Comparison of ENCODE assay signal across 7 cellular contexts in the genomic region with DNA sequence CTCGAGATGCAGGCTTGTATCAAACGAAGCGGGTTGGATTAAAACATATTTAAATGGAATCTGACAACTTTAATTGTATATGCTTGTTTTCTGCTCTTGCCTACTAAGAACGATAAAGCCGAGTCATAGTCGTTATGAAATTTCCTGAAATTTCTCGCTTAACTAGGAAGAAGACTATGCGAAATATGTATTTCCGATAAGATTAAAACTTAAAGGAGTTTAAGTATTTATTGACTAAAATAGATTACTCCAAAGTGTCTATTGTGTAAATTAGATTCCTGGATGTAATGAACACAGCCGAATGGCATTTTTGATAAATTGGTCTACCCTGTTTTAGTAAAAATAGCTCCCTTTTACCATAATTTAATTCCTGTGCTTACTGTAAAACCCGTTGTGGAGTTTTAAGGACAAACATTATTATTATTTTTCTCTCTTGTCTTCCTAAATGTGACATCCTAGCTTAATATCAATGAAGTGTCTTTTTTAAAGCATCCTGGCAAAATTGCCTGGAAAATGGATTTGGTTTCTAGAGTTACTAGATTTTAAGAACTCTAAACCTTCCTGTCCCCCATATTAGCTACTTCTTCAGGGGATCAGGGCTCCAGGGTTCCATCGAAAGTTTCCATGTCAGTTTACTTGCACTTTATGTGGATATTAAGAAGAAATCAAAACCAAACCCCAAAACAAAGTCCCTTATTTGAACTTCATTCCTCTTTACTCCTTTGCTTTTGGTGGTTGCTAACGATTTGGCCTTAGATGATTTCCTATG. TPM values are rescaled to one million over a fixed set of nuclear protein-coding genes. Genes with fewer than 3 reads are reported as not detected.
DNase-seq lines count a peak whose midpoint lies in the region; ATAC-seq and TF ChIP-seq lines count a peak whose summit lies in the region.

No MANE protein-coding gene starts in this region.

- no peaks in the 10 kb centered on the region for H3K9me3 Mint-ChIP-seq in H9

- no peak overlapping the region for H3K18ac ChIP-seq in H9 (ENCODE audit: insufficient read length, low read depth, low read length)

- H2BK12ac ChIP-seq in H9 (ENCODE audit: insufficient read length, low read depth, low read length), result no peak overlapping the region

- H3K9me3 ChIP-seq in H9 (ENCODE audit: control insufficient read depth, low read depth, low read length) (no peaks in the 10 kb centered on the region), right cardiac atrium (ENCODE audit: control insufficient read depth, low read length) (no peaks in the 10 kb centered on the region), smooth muscle cell (replicated peaks; ENCODE audit: low read depth) (no peaks in the 10 kb centered on the region)

- H3K27ac ChIP-seq in H9 (ENCODE audit: insufficient read length, low read depth, low read length) (no peak overlapping the region), right cardiac atrium (ENCODE audit: low read length) (no peak overlapping the region), smooth muscle cell (ENCODE audit: low read depth) (peak overlapping the region; percentile 85)

- TF ChIP-seq CTCF in H9 (conservative IDR thresholded peaks at IDR 0.05), result no peak
- TF ChIP-seq CTCF in WI38 (IDR thresholded peaks at IDR 0.05; ENCODE audit: low read depth, low read length), result no peak
- no peak for TF ChIP-seq CTCF in smooth muscle cell (IDR thresholded peaks at IDR 0.05; ENCODE audit: borderline replicate concordance, insufficient read depth, poor library complexity, severe bottlenecking)

- intact Hi-C loops in right cardiac atrium (cut with DNase I), result loop anchor here in 3 of 4 donors (5.0 to 10.0 kb wide), 7 partner anchors 73 to 417 kb away; no protein-coding TSS in a partner anchor

- peak overlapping the region; percentile 79 for H3K4me2 ChIP-seq in H9 (ENCODE audit: insufficient read depth, insufficient read length, low read length)
- peak overlapping the region; percentile 84 for H3K4me2 ChIP-seq in smooth muscle cell

- no peak overlapping the region for H2AK5ac ChIP-seq in H9 (ENCODE audit: insufficient read length, low read length)

- H3K79me1 ChIP-seq in H9 (ENCODE audit: insufficient read depth, low read depth, low read length, poor library complexity, severe bottlenecking), result peaks cover 3% of the 10 kb centered on the region

- no peak overlapping the region for H3K56ac ChIP-seq in H9 (ENCODE audit: insufficient read length, low read depth, low read length)

- H4K91ac ChIP-seq in H9 (ENCODE audit: insufficient read length, low read depth, low read length), result no peak overlapping the region

- no peak overlapping the region; a peak in 1 of 7 replicates for H3K27ac Mint-ChIP-seq in H9

- no peak overlapping the region for H3K9ac ChIP-seq in H9 (ENCODE audit: extremely low read depth, insufficient read length, low read length)
- peak overlapping the region; percentile 86 for H3K9ac ChIP-seq in smooth muscle cell (ENCODE audit: low read depth)

- H3K4me3 ChIP-seq in WI38 (ENCODE audit: low read depth, low read length) (peak overlapping the region; percentile 74), right cardiac atrium (ENCODE audit: low read length) (peak overlapping the region; percentile 100), smooth muscle cell (peak overlapping the region; percentile 87)

- H2BK20ac ChIP-seq in H9 (ENCODE audit: low read depth, low read length, poor library complexity, severe bottlenecking), result no peak overlapping the region

- peak overlapping the region; percentile 75 to 90 for H3K4me3 Mint-ChIP-seq in H9

- no peaks in the 10 kb centered on the region for H3K27me3 ChIP-seq in H9 (ENCODE audit: insufficient read depth, low read length)
- H3K27me3 ChIP-seq in right cardiac atrium (ENCODE audit: control insufficient read depth, insufficient read depth), result no peaks in the 10 kb centered on the region
- H3K27me3 ChIP-seq in smooth muscle cell (ENCODE audit: low read depth), result no peaks in the 10 kb centered on the region

- H2AFZ ChIP-seq in H9 (ENCODE audit: low read length) (no peak overlapping the region), smooth muscle cell (ENCODE audit: low read depth) (no peak overlapping the region)

- no peak overlapping the region for H2BK15ac ChIP-seq in H9 (ENCODE audit: low read depth, low read length)

- no peak overlapping the region for H4K5ac ChIP-seq in H9 (ENCODE audit: insufficient read length, low read depth, low read length)

- no CpG with 5 or more reads among the region's 13 CpGs for WGBS in H9 (ENCODE audit: extremely low coverage, insufficient read length, low lambda C conversion rate)
- WGBS in right cardiac atrium, result 25% methylated on average over 13 of the region's 13 CpGs
- 17% methylated on average over 13 of the region's 13 CpGs for WGBS in smooth muscle cell (ENCODE audit: low lambda C conversion rate)

- no peak overlapping the region for H3K23ac ChIP-seq in H9 (ENCODE audit: insufficient read length, low read depth, low read length)

- no peak overlapping the region for H4K8ac ChIP-seq in H9 (replicated peaks; ENCODE audit: insufficient read length, low read depth, low read length)

- H3T11ph ChIP-seq in H9 (ENCODE audit: low read length), result no peak overlapping the region

- H3K27me3 Mint-ChIP-seq in H9 (ENCODE audit: low read depth), result peaks cover 14% of the 10 kb centered on the region

- H3K4ac ChIP-seq in H9 (ENCODE audit: low read depth, low read length), result no peak overlapping the region

- H3K36me3 Mint-ChIP-seq in H9 (ENCODE audit: insufficient read depth in 1 of 3, low read depth in 3 of 3), result no peaks in the 10 kb centered on the region; a peak in 3 of 7 replicates

- ATAC-seq in right cardiac atrium, result no peak

- no peak overlapping the region for H3K14ac ChIP-seq in H9 (ENCODE audit: insufficient read depth, low read length)

- H2BK5ac ChIP-seq in H9 (ENCODE audit: insufficient read length, low read length), result no peak overlapping the region

- H3K79me2 ChIP-seq in H9 (ENCODE audit: insufficient read depth, low read length) (peaks cover 30% of the 10 kb centered on the region; the same call in 1 of the 2 replicates), smooth muscle cell (ENCODE audit: low read depth) (peaks cover 68% of the 10 kb centered on the region)

- H4K20me1 ChIP-seq in H9 (ENCODE audit: control insufficient read depth, insufficient read depth, insufficient read length) (no peaks in the 10 kb centered on the region), smooth muscle cell (ENCODE audit: low read depth) (peaks cover 58% of the 10 kb centered on the region)

- DNase-seq in H9 (no peak), right cardiac atrium (no peak), smooth muscle cell (lab: John Stamatoyannopoulos, UW; ENCODE audit: unreplicated experiment) (no peak), NCI-H446 treated with DMSO at 0.1 percent for 48 hours (lab: John Stamatoyannopoulos, UW) (no peak), hypothalamus (lab: John Stamatoyannopoulos, UW) (no peak), GM19238 (ENCODE audit: insufficient read length, low spot score) (no peak)

- H3K4me1 ChIP-seq in H9 (ENCODE audit: insufficient read depth, low read length) (peaks cover 9% of the 10 kb centered on the region), right cardiac atrium (ENCODE audit: control insufficient read depth, insufficient read depth, low read length) (no peaks in the 10 kb centered on the region), smooth muscle cell (ENCODE audit: low read depth) (peaks cover 52% of the 10 kb centered on the region)

- H3K4me1 Mint-ChIP-seq in H9, result peaks cover 55 to 56% of the 10 kb centered on the region in 2 experiments

- H3F3A ChIP-seq in smooth muscle cell (ENCODE audit: low read depth), result peaks cover 3% of the 10 kb centered on the region

- H3K23me2 ChIP-seq in H9 (ENCODE audit: insufficient read length, low read depth, low read length, poor library complexity, severe bottlenecking), result peaks cover 17% of the 10 kb centered on the region

- H2BK120ac ChIP-seq in H9 (ENCODE audit: low read depth, low read length, poor library complexity, severe bottlenecking), result no peak overlapping the region

- no peaks in the 10 kb centered on the region for H3K36me3 ChIP-seq in smooth muscle cell (ENCODE audit: low read depth)

RNA-seq across cellular contexts. Expression of gene CUX1, which starts 0.7 kb away (rescaled TPM):
- total RNA-seq in H9 (2021) (53.5 and 60.5 TPM in 2 replicates), right cardiac atrium (100 to 1,000 TPM; 106 to 146 (median 117) TPM), smooth muscle cell (56.3 and 70.1 TPM in 2 replicates)
- polyA plus RNA-seq in right cardiac atrium (54.1 TPM), smooth muscle cell (67.5 and 78.4 TPM in 2 replicates)
